ENCODE assay signal across 1 cellular context in genomic region chr3:15305366-15305844, GRCh38.
TF ChIP-seq lines count a peak whose summit lies in the region.

No MANE protein-coding gene starts in this region.

TF ChIP-seq in GM23338, 12 proteins besides CTCF, POLR2A, EP300 and RAD21 (continued from another document):
- TF ChIP-seq ZNF462 (CRISPR knock-in tag; IDR thresholded peaks at IDR 0.05) (no peak), ZNF114 (CRISPR knock-in tag; IDR thresholded peaks at IDR 0.05) (no peak), EZH2phosphoT487 (IDR thresholded peaks at IDR 0.05; ENCODE audit: unreplicated experiment) (no peak), ETS1 (IDR thresholded peaks at IDR 0.05) (no peak), EZH2 (IDR thresholded peaks at IDR 0.05; ENCODE audit: low read depth, unreplicated experiment) (no peak), REST (IDR thresholded peaks at IDR 0.05; ENCODE audit: unreplicated experiment) (no peak)
